In genomic region chr2:128894896-128895295, GRCh38 we compare ENCODE assay signal across 38 cellular contexts.
"Had no signal": no experiment of that assay in that cellular context is flagged by ENCODE, and none has a peak within 500 bp of the region (broad histone marks: within the 10 kb centered on the region; RNA-seq: fewer than 3 reads in every experiment).

No MANE protein-coding gene starts in this region.

- H3K9me3 Mint-ChIP-seq: activated CD4-positive, alpha-beta memory T cell treated with anti-CD3 and anti-CD28 coated beads, Interleukin-2, amount 10 ng/mL, durations not matched to agents 7 days and 5 days; activated CD4-positive, alpha-beta T cell treated with anti-CD3 and anti-CD28 coated beads, Interleukin-2, amount 10 ng/mL, durations not matched to agents 7 days and 5 days; activated naive CD4-positive, alpha-beta T cell treated with anti-CD3 and anti-CD28 coated beads, Interleukin-2, amount 10 ng/mL, durations not matched to agents 7 days and 5 days; activated naive CD4-positive, alpha-beta T cell treated with anti-CD3 and anti-CD28 coated beads, Interleukin-2, amount 50 U/mL, for 24 hours; activated naive CD8-positive, alpha-beta T cell treated with anti-CD3 and anti-CD28 coated beads, Interleukin-2, amount 10 ng/mL, durations not matched to agents 7 days and 5 days; activated naive CD8-positive, alpha-beta T cell treated with anti-CD3 and anti-CD28 coated beads, Interleukin-2, amount 50 U/mL, for 24 hours; activated T-cell treated with anti-CD3 and anti-CD28 coated beads, Interleukin-2, amount 50 U/mL, for 24 hours; activated T-helper 2 cell treated with anti-CD3 and anti-CD28 coated beads, Interferon-gamma antibody, Interleukin-2, Interleukin-4, amounts not matched to agents 10 μg/mL and 5 μg/mL and 100 μg/mL, durations not matched to agents 14 hours and 24 hours and 36 hours; T-helper 1 cell treated with Interleukin-12 subunit alpha and Interleukin-12 subunit beta and Interleukin-4 antibody, amounts not matched to agents 30 μg/mL and 1 μg/mL, for 36 hours; T-helper 2 cell treated with Interferon-gamma antibody and Interleukin-4, amounts not matched to agents 5 μg/mL and 100 μg/mL, for 36 hours had no signal

- H3K27me3 Mint-ChIP-seq: activated CD4-positive, alpha-beta memory T cell treated with anti-CD3 and anti-CD28 coated beads, Interleukin-2, amount 10 ng/mL, durations not matched to agents 7 days and 5 days; activated CD4-positive, alpha-beta T cell treated with anti-CD3 and anti-CD28 coated beads for 36 hours; activated CD4-positive, alpha-beta T cell treated with anti-CD3 and anti-CD28 coated beads, Interleukin-2, amount 10 ng/mL, durations not matched to agents 7 days and 5 days; activated CD8-positive, alpha-beta memory T cell treated with anti-CD3 and anti-CD28 coated beads, Interleukin-2, amount 10 ng/mL, durations not matched to agents 7 days and 5 days; activated naive CD4-positive, alpha-beta T cell treated with anti-CD3 and anti-CD28 coated beads, Interleukin-2, amount 50 U/mL, for 24 hours; activated naive CD8-positive, alpha-beta T cell treated with anti-CD3 and anti-CD28 coated beads, Interleukin-2, amount 50 U/mL, for 24 hours; brain; central memory CD8-positive, alpha-beta T cell had no signal

- H3K27me3 ChIP-seq: ascending aorta, cardiac muscle cell had no signal

- ATAC-seq: activated CD4-positive, alpha-beta T cell treated with anti-CD3 and anti-CD28 coated beads for 36 hours; activated CD4-positive, CD25-positive, alpha-beta regulatory T cell treated with anti-CD3 and anti-CD28 coated beads, Interleukin-2, amount 50 U/mL, for 24 hours; activated CD8-positive, alpha-beta memory T cell treated with anti-CD3 and anti-CD28 coated beads, Interleukin-2, amount 10 ng/mL, durations not matched to agents 7 days and 5 days; activated CD8-positive, alpha-beta T cell treated with anti-CD3 and anti-CD28 coated beads, Interleukin-2, amount 10 ng/mL, durations not matched to agents 7 days and 5 days; activated naive CD8-positive, alpha-beta T cell treated with anti-CD3 and anti-CD28 coated beads, Interleukin-2, amount 50 U/mL, for 24 hours had no signal

- H3K36me3 Mint-ChIP-seq: activated CD8-positive, alpha-beta memory T cell treated with anti-CD3 and anti-CD28 coated beads, Interleukin-2, amount 10 ng/mL, durations not matched to agents 7 days and 5 days; activated naive CD4-positive, alpha-beta T cell treated with anti-CD3 and anti-CD28 coated beads, Interleukin-2, amount 10 ng/mL, durations not matched to agents 7 days and 5 days; activated naive CD8-positive, alpha-beta T cell; activated naive CD8-positive, alpha-beta T cell treated with anti-CD3 and anti-CD28 coated beads, Interleukin-2, amount 10 ng/mL, durations not matched to agents 7 days and 5 days; brain had no signal

- H3K27ac Mint-ChIP-seq: activated CD4-positive, alpha-beta memory T cell treated with anti-CD3 and anti-CD28 coated beads, Interleukin-2, amount 10 ng/mL, durations not matched to agents 7 days and 5 days; activated CD4-positive, alpha-beta T cell treated with anti-CD3 and anti-CD28 coated beads for 36 hours; activated CD4-positive, alpha-beta T cell treated with anti-CD3 and anti-CD28 coated beads, Interleukin-2, amount 10 ng/mL, durations not matched to agents 7 days and 5 days; activated CD8-positive, alpha-beta memory T cell treated with anti-CD3 and anti-CD28 coated beads, Interleukin-2, amount 10 ng/mL, durations not matched to agents 7 days and 5 days; activated CD8-positive, alpha-beta T cell treated with anti-CD3 and anti-CD28 coated beads, Interleukin-2, amount 10 ng/mL, durations not matched to agents 7 days and 5 days; activated naive CD4-positive, alpha-beta T cell treated with anti-CD3 and anti-CD28 coated beads, Interleukin-2, amount 10 ng/mL, durations not matched to agents 7 days and 5 days; activated naive CD4-positive, alpha-beta T cell treated with anti-CD3 and anti-CD28 coated beads, Interleukin-2, amount 50 U/mL, for 24 hours; activated naive CD8-positive, alpha-beta T cell; activated naive CD8-positive, alpha-beta T cell treated with anti-CD3 and anti-CD28 coated beads, Interleukin-2, amount 10 ng/mL, durations not matched to agents 7 days and 5 days; activated naive CD8-positive, alpha-beta T cell treated with anti-CD3 and anti-CD28 coated beads, Interleukin-2, amount 50 U/mL, for 24 hours; activated T-cell treated with anti-CD3 and anti-CD28 coated beads, Interleukin-2, amount 50 U/mL, for 24 hours; activated T-helper 2 cell treated with anti-CD3 and anti-CD28 coated beads, Interferon-gamma antibody, Interleukin-2, Interleukin-4, amounts not matched to agents 10 μg/mL and 5 μg/mL and 100 μg/mL, durations not matched to agents 14 hours and 24 hours and 36 hours; brain; T-helper 1 cell treated with Interleukin-12 subunit alpha and Interleukin-12 subunit beta and Interleukin-4 antibody, amounts not matched to agents 30 μg/mL and 1 μg/mL, for 36 hours; T-helper 2 cell treated with Interferon-gamma antibody and Interleukin-4, amounts not matched to agents 5 μg/mL and 100 μg/mL, for 36 hours had no signal

- H3K36me3 ChIP-seq: ascending aorta, cardiac muscle cell had no signal

- H3K4me3 Mint-ChIP-seq: activated CD4-positive, alpha-beta memory T cell treated with anti-CD3 and anti-CD28 coated beads, Interleukin-2, amount 10 ng/mL, durations not matched to agents 7 days and 5 days; activated CD4-positive, alpha-beta T cell treated with anti-CD3 and anti-CD28 coated beads for 36 hours; activated CD4-positive, alpha-beta T cell treated with anti-CD3 and anti-CD28 coated beads, Interleukin-2, amount 10 ng/mL, durations not matched to agents 7 days and 5 days; activated CD8-positive, alpha-beta memory T cell treated with anti-CD3 and anti-CD28 coated beads, Interleukin-2, amount 10 ng/mL, durations not matched to agents 7 days and 5 days; activated CD8-positive, alpha-beta T cell treated with anti-CD3 and anti-CD28 coated beads, Interleukin-2, amount 10 ng/mL, durations not matched to agents 7 days and 5 days; activated naive CD4-positive, alpha-beta T cell treated with anti-CD3 and anti-CD28 coated beads, Interleukin-2, amount 10 ng/mL, durations not matched to agents 7 days and 5 days; activated naive CD4-positive, alpha-beta T cell treated with anti-CD3 and anti-CD28 coated beads, Interleukin-2, amount 50 U/mL, for 24 hours; activated naive CD8-positive, alpha-beta T cell; activated naive CD8-positive, alpha-beta T cell treated with anti-CD3 and anti-CD28 coated beads, Interleukin-2, amount 10 ng/mL, durations not matched to agents 7 days and 5 days; activated naive CD8-positive, alpha-beta T cell treated with anti-CD3 and anti-CD28 coated beads, Interleukin-2, amount 50 U/mL, for 24 hours; activated T-cell treated with anti-CD3 and anti-CD28 coated beads, Interleukin-2, amount 50 U/mL, for 24 hours; brain; central memory CD8-positive, alpha-beta T cell; T-helper 1 cell treated with Interleukin-12 subunit alpha and Interleukin-12 subunit beta and Interleukin-4 antibody, amounts not matched to agents 30 μg/mL and 1 μg/mL, for 36 hours; T-helper 2 cell treated with Interferon-gamma antibody and Interleukin-4, amounts not matched to agents 5 μg/mL and 100 μg/mL, for 36 hours had no signal

- H3K27ac ChIP-seq: ascending aorta, cardiac muscle cell, VCaP had no signal

- H3K4me3 ChIP-seq: ascending aorta, cardiac muscle cell had no signal

- FAIRE-seq: bronchial epithelial cell, TTC549 had no signal

- DNase-seq: activated CD4-positive, alpha-beta memory T cell treated with anti-CD3 and anti-CD28 coated beads, Interleukin-2, amount 10 ng/mL, durations not matched to agents 7 days and 5 days; activated CD4-positive, alpha-beta T cell treated with anti-CD3 and anti-CD28 coated beads for 1 hour; activated CD4-positive, alpha-beta T cell treated with anti-CD3 and anti-CD28 coated beads for 36 hours; activated CD4-positive, alpha-beta T cell treated with anti-CD3 and anti-CD28 coated beads for 48 hours; activated CD4-positive, alpha-beta T cell treated with anti-CD3 and anti-CD28 coated beads, Interleukin-2, amount 10 ng/mL, durations not matched to agents 7 days and 5 days; activated CD4-positive, alpha-beta T cell treated with anti-CD3 and anti-CD28 coated beads, Interleukin-2, amount 50 U/mL, for 48 hours; activated CD4-positive, CD25-positive, alpha-beta regulatory T cell; activated CD8-positive, alpha-beta memory T cell treated with anti-CD3 and anti-CD28 coated beads for 24 hours; activated CD8-positive, alpha-beta memory T cell treated with anti-CD3 and anti-CD28 coated beads, Interleukin-2, amount 10 ng/mL, durations not matched to agents 7 days and 5 days; activated CD8-positive, alpha-beta memory T cell treated with anti-CD3 and anti-CD28 coated beads, Interleukin-2, amount 50 U/mL, for 48 hours; activated CD8-positive, alpha-beta T cell treated with anti-CD3 and anti-CD28 coated beads, Interleukin-2, amount 10 ng/mL, durations not matched to agents 7 days and 5 days; activated effector memory CD4-positive, alpha-beta T cell treated with Interleukin-2 at 50 U/mL for 16 hours; activated gamma-delta T cell; activated naive CD4-positive, alpha-beta T cell treated with anti-CD3 and anti-CD28 coated beads, Interleukin-2, amount 10 ng/mL, durations not matched to agents 7 days and 5 days; activated naive CD4-positive, alpha-beta T cell treated with Interleukin-2 at 50 U/mL for 16 hours; activated naive CD8-positive, alpha-beta T cell treated with anti-CD3 and anti-CD28 coated beads, Interleukin-2, amount 10 ng/mL, durations not matched to agents 7 days and 5 days; activated naive CD8-positive, alpha-beta T cell treated with anti-CD3 and anti-CD28 coated beads, Interleukin-2, amount 50 U/mL, for 24 hours; activated T-cell treated with anti-CD3 and anti-CD28 coated beads, Interleukin-2, amount 50 U/mL, for 24 hours; activated T-cell treated with anti-CD3 and anti-CD28 coated beads, Interleukin-2, amount 50 U/mL, for 48 hours; amygdala; anterior cingulate cortex; caudate nucleus; cerebellar nuclear complex; T-helper 2 cell; T-helper 9 cell had no signal

- H3K4me1 Mint-ChIP-seq: activated CD4-positive, alpha-beta memory T cell treated with anti-CD3 and anti-CD28 coated beads, Interleukin-2, amount 10 ng/mL, durations not matched to agents 7 days and 5 days; activated CD4-positive, alpha-beta T cell treated with anti-CD3 and anti-CD28 coated beads for 36 hours; activated CD4-positive, alpha-beta T cell treated with anti-CD3 and anti-CD28 coated beads, Interleukin-2, amount 10 ng/mL, durations not matched to agents 7 days and 5 days; activated CD8-positive, alpha-beta memory T cell treated with anti-CD3 and anti-CD28 coated beads, Interleukin-2, amount 10 ng/mL, durations not matched to agents 7 days and 5 days; activated naive CD4-positive, alpha-beta T cell treated with anti-CD3 and anti-CD28 coated beads, Interleukin-2, amount 10 ng/mL, durations not matched to agents 7 days and 5 days; activated naive CD4-positive, alpha-beta T cell treated with anti-CD3 and anti-CD28 coated beads, Interleukin-2, amount 50 U/mL, for 24 hours; activated naive CD8-positive, alpha-beta T cell treated with anti-CD3 and anti-CD28 coated beads, Interleukin-2, amount 10 ng/mL, durations not matched to agents 7 days and 5 days; activated naive CD8-positive, alpha-beta T cell treated with anti-CD3 and anti-CD28 coated beads, Interleukin-2, amount 50 U/mL, for 24 hours; brain; central memory CD8-positive, alpha-beta T cell had no signal

- H3K9me3 ChIP-seq: ascending aorta had no signal

- H3K4me1 ChIP-seq: ascending aorta had no signal
